In genomic region chr5:73763300-73764032, GRCh38 we compare ENCODE assay signal across 17 cellular contexts.
DNase-seq lines count a peak whose midpoint lies in the region; FAIRE-seq and TF ChIP-seq lines count a peak whose summit lies in the region.
"Had no signal": no experiment of that assay in that cellular context is flagged by ENCODE, and none has a peak within 500 bp of the region (broad histone marks: within the 10 kb centered on the region; RNA-seq: fewer than 3 reads in every experiment).

No MANE protein-coding gene starts in this region.

- H3K4me3 Mint-ChIP-seq in activated CD4-positive, alpha-beta memory T cell treated with anti-CD3 and anti-CD28 coated beads, Interleukin-2, amount 10 ng/mL, durations not matched to agents 7 days and 5 days: no peak overlapping the region
- no peak overlapping the region for H3K4me3 Mint-ChIP-seq in CD14-positive monocyte
- H3K4me3 Mint-ChIP-seq: H9 had no signal

- peak; percentile 9 for FAIRE-seq in GM12892 (lab: Jason Lieb, UNC)

- intact Hi-C loops in CD14-positive monocyte (cut with micrococcal nuclease): no loop called here
- intact Hi-C loops in cardiac septum (cut with DNase I): no loop called here

- H3K27ac Mint-ChIP-seq in activated CD4-positive, alpha-beta memory T cell treated with anti-CD3 and anti-CD28 coated beads, Interleukin-2, amount 10 ng/mL, durations not matched to agents 7 days and 5 days: no peak overlapping the region
- H3K27ac Mint-ChIP-seq in CD14-positive monocyte: no peak overlapping the region
- H3K27ac Mint-ChIP-seq: H9 had no signal

- DNase-seq in AG08395 (ENCODE audit: low spot score) (peak; percentile 8), GM12892 (ENCODE audit: insufficient read length) (no peak), NOMO-1 (lab: John Stamatoyannopoulos, UW; ENCODE audit: unreplicated experiment in 2 of 2) (peak; percentile 34 to 61), fibroblast of gingiva (ENCODE audit: low read depth) (peak; percentile 67), CD14-positive monocyte (ENCODE audit: low spot score) (no peak), cardiac septum (ENCODE audit: low spot score) (no peak), AG08396 (ENCODE audit: low spot score) (no peak)
- no peak for DNase-seq in activated CD4-positive, alpha-beta memory T cell treated with anti-CD3 and anti-CD28 coated beads, Interleukin-2, amount 10 ng/mL, durations not matched to agents 7 days and 5 days
- DNase-seq: anterior cingulate cortex; dorsolateral prefrontal cortex; H9; hippocampal formation; left lung; NCI-H2029; posterior cingulate gyrus; stimulated activated naive CD8-positive, alpha-beta T cell treated with anti-CD3 and anti-CD28 coated beads, Interleukin-15, Interleukin-2, amounts not matched to agents 100 U/mL and 50 U/mL, for 24 hours; upper lobe of left lung had no signal

- peaks cover 8% of the 10 kb centered on the region for H3K27me3 Mint-ChIP-seq in activated CD4-positive, alpha-beta memory T cell treated with anti-CD3 and anti-CD28 coated beads, Interleukin-2, amount 10 ng/mL, durations not matched to agents 7 days and 5 days
- peaks cover 0 to 2% (median 0%) of the 10 kb centered on the region in 3 donors for H3K27me3 Mint-ChIP-seq in CD14-positive monocyte (ENCODE audit: low read depth in 3 of 3)

- CTCF ChIA-PET in activated CD4-positive, alpha-beta memory T cell treated with anti-CD3 and anti-CD28 coated beads, Interleukin-2, amount 10 ng/mL, durations not matched to agents 7 days and 5 days (lab: Charles Lee): no interaction called here

- POLR2A ChIA-PET in activated CD4-positive, alpha-beta memory T cell treated with anti-CD3 and anti-CD28 coated beads, Interleukin-2, amount 10 ng/mL, durations not matched to agents 7 days and 5 days (lab: Charles Lee): no interaction called here

- no peak for TF ChIP-seq POLR2A in GM12892 (IDR thresholded peaks at IDR 0.05; ENCODE audit: low read depth, low read length)

- no peaks in the 10 kb centered on the region for H3K4me1 Mint-ChIP-seq in activated CD4-positive, alpha-beta memory T cell treated with anti-CD3 and anti-CD28 coated beads, Interleukin-2, amount 10 ng/mL, durations not matched to agents 7 days and 5 days
- no peaks in the 10 kb centered on the region for H3K4me1 Mint-ChIP-seq in CD14-positive monocyte
- H3K4me1 Mint-ChIP-seq: H9 had no signal

- peaks cover 6% of the 10 kb centered on the region for H3K9me3 Mint-ChIP-seq in activated CD4-positive, alpha-beta memory T cell treated with anti-CD3 and anti-CD28 coated beads, Interleukin-2, amount 10 ng/mL, durations not matched to agents 7 days and 5 days
- H3K9me3 Mint-ChIP-seq in CD14-positive monocyte: peaks cover 13 to 31% (median 22%) of the 10 kb centered on the region in 7 donors

- no peak for TF ChIP-seq CTCF in CD14-positive monocyte (IDR thresholded peaks at IDR 0.05)

- no peaks in the 10 kb centered on the region for H3K36me3 Mint-ChIP-seq in activated CD4-positive, alpha-beta memory T cell treated with anti-CD3 and anti-CD28 coated beads, Interleukin-2, amount 10 ng/mL, durations not matched to agents 7 days and 5 days (ENCODE audit: low read depth)
- H3K36me3 Mint-ChIP-seq in CD14-positive monocyte: peaks cover 0 to 2% of the 10 kb centered on the region in 2 donors

Comparison
In these comparisons a context has a peak if more than half of its experiments do, and no peak if none do; other contexts are left out.
1. DNase-seq: peak in AG08395 (single experiment), NOMO-1 (2 of 2) and fibroblast of gingiva (single experiment); none in GM12892 (single experiment), activated CD4-positive, alpha-beta memory T cell treated with anti-CD3 and anti-CD28 coated beads, Interleukin-2, amount 10 ng/mL, durations not matched to agents 7 days and 5 days (single experiment), CD14-positive monocyte (single experiment), cardiac septum (single experiment) and AG08396 (single experiment).